Comparison of ENCODE assay signal across 2 cellular contexts in the genomic region with DNA sequence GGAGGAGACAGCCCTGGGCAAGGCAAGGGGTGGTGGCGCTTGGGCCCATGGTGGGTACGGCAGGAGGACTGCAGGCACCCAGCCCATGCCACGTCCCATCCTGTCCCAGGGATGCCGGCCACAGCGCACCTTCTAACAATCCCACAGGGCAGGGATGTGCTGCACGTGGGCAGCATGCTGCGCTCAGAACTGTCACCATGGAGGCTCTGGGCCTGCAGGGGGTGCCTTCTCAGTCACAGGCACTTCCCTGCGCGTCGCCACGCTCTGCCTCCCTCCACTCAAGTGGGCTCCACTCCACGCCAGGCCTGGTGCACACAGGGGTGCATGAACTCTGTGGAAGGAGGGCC.
TF ChIP-seq lines count a peak whose summit lies in the region.

No MANE protein-coding gene starts in this region.

TF ChIP-seq in IMR-90, 13 proteins besides CTCF, POLR2A, EP300 and RAD21:
- no peak for TF ChIP-seq SMC3 (IDR thresholded peaks at IDR 0.05; ENCODE audit: low read depth, low read length)
- TF ChIP-seq, protein P1, sequence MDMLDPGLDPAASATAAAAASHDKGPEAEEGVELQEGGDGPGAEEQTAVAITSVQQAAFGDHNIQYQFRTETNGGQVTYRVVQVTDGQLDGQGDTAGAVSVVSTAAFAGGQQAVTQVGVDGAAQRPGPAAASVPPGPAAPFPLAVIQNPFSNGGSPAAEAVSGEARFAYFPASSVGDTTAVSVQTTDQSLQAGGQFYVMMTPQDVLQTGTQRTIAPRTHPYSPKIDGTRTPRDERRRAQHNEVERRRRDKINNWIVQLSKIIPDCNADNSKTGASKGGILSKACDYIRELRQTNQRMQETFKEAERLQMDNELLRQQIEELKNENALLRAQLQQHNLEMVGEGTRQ (IDR thresholded peaks at IDR 0.05; ENCODE audit: low read depth, low read length): no peak
- TF ChIP-seq BHLHE40 (IDR thresholded peaks at IDR 0.05; ENCODE audit: low read depth, low read length): no peak
- no peak for TF ChIP-seq CEBPB (IDR thresholded peaks at IDR 0.05; ENCODE audit: low read depth, low read length)

TF ChIP-seq in neural cell, 6 proteins besides CTCF, POLR2A, EP300 and RAD21:
- TF ChIP-seq MXI1 (conservative IDR thresholded peaks at IDR 0.05; ENCODE audit: poor library complexity, severe bottlenecking): no peak
TF ChIP-seq in neural cell: peak in this region for 0.
